ENCODE assay signal across 8 cellular contexts in genomic region chr13:26221721-26222522, GRCh38. TPM values are rescaled to one million over a fixed set of nuclear protein-coding genes. Genes with fewer than 3 reads are reported as not detected.
A peak's percentile ranks its signal among the peaks of the same experiment; 100 is the strongest.
DNase-seq lines count a peak whose midpoint lies in the region; ATAC-seq, FAIRE-seq and TF ChIP-seq lines count a peak whose summit lies in the region.

RNF6 (minus strand) TSS chr13:26222314; CDS start chr13:26219649, 2,665 bp downstream.

- H4K8ac ChIP-seq in H1 (ENCODE audit: extremely low read depth, insufficient read depth, low read length): peak within 1 kb of the TSS; percentile 96

- FAIRE-seq in HTR-8/SVneo (lab: Jason Lieb, UNC): no peak
- FAIRE-seq in H1 (lab: Jason Lieb, UNC): peak; percentile 94

- DNase-seq in COR-L47 (lab: John Stamatoyannopoulos, UW) (peak; percentile 95), HTR-8/SVneo (ENCODE audit: insufficient read length, low spot score) (peak; percentile 96), NOMO-1 treated with dmso at 0.1 percent for 144 hours (lab: John Stamatoyannopoulos, UW; ENCODE audit: unreplicated experiment) (peak; percentile 98), H1 (ENCODE audit: low read depth in 1 of 2, low spot score in 2 of 2) (peak; percentile 87 to 90), memory B cell (ENCODE audit: low spot score in 2 of 2) (peak; percentile 87 to 92)
- DNase-seq in activated CD8-positive, alpha-beta memory T cell treated with anti-CD3 and anti-CD28 coated beads for 48 hours (ENCODE audit: low read depth in 2 of 3, low spot score in 2 of 3): peak; percentile 65 to 79 (median 68)
- peak; percentile 63 for DNase-seq in stimulated activated CD8-positive, alpha-beta memory T cell treated with anti-CD3 and anti-CD28 coated beads, Interleukin-12 subunit alpha, Interleukin-12 subunit beta, amount 100 ng/mL, for 24 hours (ENCODE audit: extremely low read depth)

- no peak for TF ChIP-seq CTCF in H1 (IDR thresholded peaks at IDR 0.05; ENCODE audit: control extremely low read depth in 1 of 3, insufficient read depth in 1 of 3, low read depth in 1 of 3, low read length in 3 of 3)

- no peak within 1 kb of the TSS for H3K14ac ChIP-seq in H1 (ENCODE audit: insufficient read length)

- no peak within 1 kb of the TSS; the same call in 1 of the 2 replicates for H2BK15ac ChIP-seq in H1 (ENCODE audit: low read length)

- TF ChIP-seq POLR2A in H1 (IDR thresholded peaks at IDR 0.05; ENCODE audit: control extremely low read depth in 1 of 2, low read depth in 2 of 2, low read length in 2 of 2): peak; percentile 52 to 92

- CTCF ChIA-PET in H1 (lab: Charles Lee; ENCODE audit: partially characterized antibody): interaction anchor here (1.4 to 1.6 kb wide), 3 partner anchors 11 to 155 kb away, joined by 4 read pairs; no protein-coding TSS in a partner anchor

- H3K9me3 Mint-ChIP-seq in memory B cell: peaks cover 2% of the 10 kb centered on the region

- H3K23ac ChIP-seq in H1 (ENCODE audit: insufficient read length): no peak within 1 kb of the TSS

- no peaks in the 10 kb centered on the region for H3K9me3 ChIP-seq in H1 (ENCODE audit: insufficient read depth in 2 of 2, low read depth in 1 of 2, low read length in 1 of 2)

- peaks cover 0 to 25% (median 16%) of the 10 kb centered on the region in 4 experiments; a peak in 6 of 8 replicates for H3K36me3 ChIP-seq in H1 (ENCODE audit: control insufficient read depth in 2 of 4, insufficient read depth in 4 of 4, low read length in 3 of 4)

- H2BK5ac ChIP-seq in H1 (ENCODE audit: low read depth, low read length): peak within 1 kb of the TSS; percentile 89

- H4K91ac ChIP-seq in H1 (replicated peaks; ENCODE audit: insufficient read length, low read length): peak within 1 kb of the TSS; percentile 91

- H2BK120ac ChIP-seq in H1 (replicated peaks; ENCODE audit: low read depth, low read length): peak within 1 kb of the TSS; percentile 18

- H3K27ac Mint-ChIP-seq in memory B cell: peak within 1 kb of the TSS; percentile 96

- H2AFZ ChIP-seq in H1 (ENCODE audit: low read length): peak within 1 kb of the TSS; percentile 98

- POLR2A ChIA-PET in H1 (lab: Charles Lee; ENCODE audit: partially characterized antibody): interaction anchor here (0.8 to 2.9 kb wide), 8 partner anchors 10 to 158 kb away, joined by 3 to 7 read pairs (median 3); no protein-coding TSS in a partner anchor

- H3K36me3 Mint-ChIP-seq in memory B cell: peaks cover 10% of the 10 kb centered on the region

- peak within 1 kb of the TSS; percentile 91 for H3K27ac ChIP-seq in H1 (ENCODE audit: low read depth, low read length)

- no peak for TF ChIP-seq EP300 in H1 (IDR thresholded peaks at IDR 0.05; ENCODE audit: borderline replicate concordance in 1 of 2, low read depth in 2 of 2, low read length in 2 of 2)

- H3K18ac ChIP-seq in H1 (ENCODE audit: extremely low read depth, low read length): peak within 1 kb of the TSS; percentile 85

- H4K20me1 ChIP-seq in H1 (replicated peaks in 1 of 2; ENCODE audit: control insufficient read depth in 1 of 2, insufficient read depth in 2 of 2, low read length in 2 of 2): no peaks in the 10 kb centered on the region

- no peak within 1 kb of the TSS for H2AK5ac ChIP-seq in H1 (ENCODE audit: low read depth, low read length)

- peaks cover 22% of the 10 kb centered on the region for H3K4me1 Mint-ChIP-seq in memory B cell

- H3K27me3 ChIP-seq in H1 (replicated peaks in 1 of 4; ENCODE audit: control insufficient read depth in 3 of 4, extremely low read depth in 1 of 4, insufficient read depth in 3 of 4, low read length in 3 of 4): no peaks in the 10 kb centered on the region

- H3K9ac ChIP-seq in H1 (replicated peaks in 1 of 4; ENCODE audit: extremely low read depth in 1 of 4, low read depth in 3 of 4, low read length in 3 of 4): peak within 1 kb of the TSS; percentile 87 to 91 (median 88)

- H3K79me1 ChIP-seq in H1 (ENCODE audit: low read depth, low read length): no peaks in the 10 kb centered on the region

- peaks cover 6% of the 10 kb centered on the region; the same call in 1 of the 2 replicates for H3K23me2 ChIP-seq in H1 (ENCODE audit: low read depth, low read length)

- H3K79me2 ChIP-seq in H1 (ENCODE audit: control insufficient read depth in 1 of 2, insufficient read depth in 2 of 2, low read length in 2 of 2): peaks cover 0 to 7% of the 10 kb centered on the region in 2 experiments; a peak in 2 of 4 replicates

- H3K4me1 ChIP-seq in H1 (replicated peaks in 1 of 4; ENCODE audit: control insufficient read depth in 3 of 4, insufficient read depth in 4 of 4, low read length in 3 of 4): peaks cover 0 to 2% (median 0%) of the 10 kb centered on the region in 4 experiments; a peak in 2 of 7 replicates

- H3K4me3 Mint-ChIP-seq in memory B cell: peak within 1 kb of the TSS; percentile 99

- WGBS in H1 (ENCODE audit: extremely low coverage in 1 of 2, insufficient coverage in 1 of 2, insufficient read length in 1 of 2, insufficient replicate concordance in 2 of 2, low coverage in 1 of 2, low lambda C conversion rate in 2 of 2, missing lambda C conversion rate in 1 of 2), 2 experiments: 1% methylated on average over 61 of the region's 67 CpGs; no CpG with 5 or more reads in 1 of the 2 experiments

- peak within 1 kb of the TSS; percentile 82 to 92 for H3K4me2 ChIP-seq in H1 (ENCODE audit: insufficient read depth in 1 of 2, low read depth in 2 of 2, low read length in 2 of 2)

- peak within 1 kb of the TSS; percentile 87 to 95 (median 92) for H3K4me3 ChIP-seq in H1 (ENCODE audit: extremely low read depth in 1 of 4, insufficient read depth in 2 of 4, low read depth in 3 of 4, low read length in 4 of 4)

- peak within 1 kb of the TSS; percentile 91 for H3K56ac ChIP-seq in H1 (replicated peaks; ENCODE audit: insufficient read length, low read depth, low read length)

- H2BK20ac ChIP-seq in H1 (ENCODE audit: low read length): no peak within 1 kb of the TSS

- no peak for TF ChIP-seq RAD21 in H1 (IDR thresholded peaks at IDR 0.05 in 1 of 2, conservative IDR thresholded peaks at IDR 0.05 in 1 of 2; ENCODE audit: low read depth in 2 of 2, low read length in 2 of 2)

- ATAC-seq in GM21367 (IDR thresholded peaks at IDR 0.05; ENCODE audit: unreplicated experiment) (peak; percentile 94), memory B cell (ENCODE audit: low read depth) (peak; percentile 89)

- H3K4ac ChIP-seq in H1 (replicated peaks; ENCODE audit: insufficient read length, low read depth, low read length): peak within 1 kb of the TSS; percentile 94

- H3K27me3 Mint-ChIP-seq in memory B cell: no peaks in the 10 kb centered on the region

- H4K5ac ChIP-seq in H1 (ENCODE audit: insufficient read length, low read depth, low read length): peak within 1 kb of the TSS; percentile 87

- no peak within 1 kb of the TSS for H2BK12ac ChIP-seq in H1 (ENCODE audit: low read depth, low read length)

TF ChIP-seq in H1, 55 proteins besides CTCF, POLR2A, EP300 and RAD21 (continues in another document):
- TF ChIP-seq KDM5A (IDR thresholded peaks at IDR 0.05; ENCODE audit: low read length) (peak; percentile 81), TBP (IDR thresholded peaks at IDR 0.05; ENCODE audit: low read depth, low read length) (peak; percentile 83), SP2 (IDR thresholded peaks at IDR 0.05; ENCODE audit: low read length) (peak; percentile 67), TAF1 (IDR thresholded peaks at IDR 0.05; ENCODE audit: low read depth, low read length) (peak; percentile 96), RXRA (IDR thresholded peaks at IDR 0.05; ENCODE audit: insufficient read depth, low read depth, low read length) (no peak), BCL11A (IDR thresholded peaks at IDR 0.05; ENCODE audit: low read depth in 2 of 2, low read length in 2 of 2) (no peak), MAX (IDR thresholded peaks at IDR 0.05) (peak; percentile 63), EZH2 (IDR thresholded peaks at IDR 0.05; ENCODE audit: low read depth, low read length, severe bottlenecking) (no peak), HDAC2 (IDR thresholded peaks at IDR 0.05; ENCODE audit: borderline replicate concordance in 1 of 2, low read depth in 2 of 2, low read length in 2 of 2) (no peak), GABPA (IDR thresholded peaks at IDR 0.05; ENCODE audit: borderline replicate concordance, insufficient read depth, low read length) (peak; percentile 86), SIX5 (IDR thresholded peaks at IDR 0.05; ENCODE audit: low read depth, low read length) (no peak; the same call in 1 of the 2 replicates), TAF7 (optimal IDR thresholded peaks at IDR 0.05; ENCODE audit: borderline replicate concordance, low read depth, low read length) (peak; percentile 70), ASH2L (IDR thresholded peaks at IDR 0.05; ENCODE audit: low read length) (peak; percentile 96), JUN (IDR thresholded peaks at IDR 0.05; ENCODE audit: low read depth, low read length) (no peak), PHF8 (conservative IDR thresholded peaks at IDR 0.05; ENCODE audit: low read depth, low read length) (peak; percentile 96), SIN3A (conservative IDR thresholded peaks at IDR 0.05 in 1 of 2, IDR thresholded peaks at IDR 0.05 in 1 of 2; ENCODE audit: low read depth in 1 of 2, low read length in 2 of 2) (peak in 1 of 2 experiments; percentile 77; a peak in 1 of 4 replicates), RNF2 (IDR thresholded peaks at IDR 0.05; ENCODE audit: borderline replicate concordance, low read depth, low read length, missing control alignments, poor library complexity, severe bottlenecking) (no peak), CHD2 (IDR thresholded peaks at IDR 0.05; ENCODE audit: low read length) (peak; percentile 86), SP1 (IDR thresholded peaks at IDR 0.05; ENCODE audit: low read depth, low read length) (peak; percentile 98), MAFK (IDR thresholded peaks at IDR 0.05; ENCODE audit: low read depth, low read length) (no peak), BACH1 (IDR thresholded peaks at IDR 0.05; ENCODE audit: low read length) (peak; percentile 43; the same call in 1 of the 2 replicates), SUZ12 (IDR thresholded peaks at IDR 0.05; ENCODE audit: low read length) (no peak), TCF12 (IDR thresholded peaks at IDR 0.05; ENCODE audit: low read depth, low read length) (0 out of 2 replicates have a peak, but pooled peaks have one; percentile 17)

RNA-seq across cellular contexts. Expression of gene RNF6, which starts in this region (rescaled TPM):
- 13.8 and 15.0 TPM in 2 replicates for total RNA-seq in H1 (2021; fragmentation: NEBNext Ultra II Directional; extraction: Animal tissue kit (Norgen Biotek cat#: 25700))
- polyA plus RNA-seq in H1 (2011; rRNA removed): 3.1 and 4.0 TPM in 2 replicates
- 5.1 TPM for polyA plus RNA-seq in H1 (2011; cell fraction: cytosol; rRNA removed)
- 4.7 TPM for polyA plus RNA-seq in H1 (2011; cell fraction: nucleus; rRNA removed)
- polyA plus RNA-seq in H1 (2012, experiment 1 of 2): 6.7 to 8.2 TPM (median 7.4 TPM) in 4 replicates
- polyA plus RNA-seq in H1 (2012, experiment 2 of 2): 0.37 TPM
- 8.9 TPM for polyA plus RNA-seq in H1 (2013, experiment 1 of 2)
- polyA plus RNA-seq in H1 (2013, experiment 2 of 2): 9.2 TPM
- polyA minus RNA-seq in H1 (2011; rRNA and poly(A)+ RNA removed): 12.4 and 20.0 TPM in 2 replicates
- polyA minus RNA-seq in H1 (2011; cell fraction: cytosol; rRNA and poly(A)+ RNA removed): 8.1 TPM
- polyA minus RNA-seq in H1 (2011; cell fraction: nucleus; rRNA and poly(A)+ RNA removed): 36.3 TPM

Comparison
In these comparisons a context has a peak if more than half of its experiments do, and no peak if none do; other contexts are left out.
1. Peak in every context shown above with its lines: DNase-seq, ATAC-seq, H3K4me3 ChIP-seq and H3K27ac ChIP-seq.